18 cellular contexts compared by ENCODE assay signal in genomic region chr2:147204102-147204501, GRCh38.
DNase-seq lines count a peak whose midpoint lies in the region; ATAC-seq and TF ChIP-seq lines count a peak whose summit lies in the region.
"Had no signal": no experiment of that assay in that cellular context is flagged by ENCODE, and none has a peak within 500 bp of the region (broad histone marks: within the 10 kb centered on the region; RNA-seq: fewer than 3 reads in every experiment).

No MANE protein-coding gene starts in this region.

- DNase-seq in ELR (ENCODE audit: low read depth): peak; percentile 26
- DNase-seq in M059J (ENCODE audit: low read depth): peak; percentile 49
- no peak for DNase-seq in endodermal cell
- peak; percentile 88 for DNase-seq in myocyte (ENCODE audit: low read depth)
- no peak for DNase-seq in medulla oblongata (ENCODE audit: extremely low spot score)
- no peak for DNase-seq in GM10248 (ENCODE audit: extremely low spot score)
- DNase-seq in NCI-H1092 (lab: John Stamatoyannopoulos, UW): no peak
- DNase-seq: activated B cell treated with CpG ODN at 0.5 μM for 24 hours; body of pancreas; C1 segment of cervical spinal cord; DMS53; NCI-H187 treated with DMSO at 0.1 percent for 48 hours; NCI-H82; nucleus accumbens; stimulated activated naive CD4-positive, alpha-beta T cell treated with Interleukin-2 at 50 U/mL for 16 hours; T-helper 1 cell had no signal

- CTCF ChIA-PET in GM10248 (lab: Yijun Ruan, JAX): no interaction called here

- H3K4me1 ChIP-seq in endodermal cell (ENCODE audit: control insufficient read depth, insufficient read depth, low read length): peaks cover 6% of the 10 kb centered on the region
- H3K4me1 ChIP-seq: body of pancreas had no signal

- no peak overlapping the region for H3K27ac Mint-ChIP-seq in endodermal cell
- H3K27ac Mint-ChIP-seq: activated B cell treated with CpG ODN at 0.5 μM for 24 hours, mesothelial cell of epicardium had no signal

- POLR2A ChIA-PET in GM10248 (lab: Yijun Ruan, JAX): no interaction called here

- H3K27me3 ChIP-seq in endodermal cell (ENCODE audit: control insufficient read depth, insufficient read depth, low read length, poor library complexity, severe bottlenecking): no peaks in the 10 kb centered on the region
- H3K27me3 ChIP-seq: body of pancreas had no signal

- no peak overlapping the region for H3K27ac ChIP-seq in endodermal cell (ENCODE audit: low read depth, low read length)
- H3K27ac ChIP-seq: body of pancreas had no signal

- peaks cover 18% of the 10 kb centered on the region for H3K9me3 ChIP-seq in endodermal cell (ENCODE audit: control insufficient read depth, low read length)
- H3K9me3 ChIP-seq: body of pancreas had no signal

- H3K4me1 Mint-ChIP-seq in endodermal cell: peaks cover 16% of the 10 kb centered on the region
- H3K4me1 Mint-ChIP-seq: activated B cell treated with CpG ODN at 0.5 μM for 24 hours had no signal

- H3K4me3 ChIP-seq in endodermal cell (ENCODE audit: low read length): no peak overlapping the region
- H3K4me3 ChIP-seq: body of pancreas had no signal

- H3K4me3 Mint-ChIP-seq in endodermal cell: no peak overlapping the region
- H3K4me3 Mint-ChIP-seq: activated B cell treated with CpG ODN at 0.5 μM for 24 hours, mesothelial cell of epicardium had no signal

- H3K9me3 Mint-ChIP-seq in endodermal cell: peaks cover 19% of the 10 kb centered on the region

- H3K9ac ChIP-seq in endodermal cell (ENCODE audit: extremely low read depth, low read length, poor library complexity, severe bottlenecking): peak overlapping the region; percentile 3

- no peak for ATAC-seq in GM21528 (IDR thresholded peaks at IDR 0.05; ENCODE audit: low FRiP score, unreplicated experiment)
- ATAC-seq: body of pancreas had no signal

- H3K36me3 Mint-ChIP-seq in endodermal cell (ENCODE audit: low read depth): peaks cover 8% of the 10 kb centered on the region

- H3K27me3 Mint-ChIP-seq in endodermal cell (ENCODE audit: insufficient read depth): peaks cover 2% of the 10 kb centered on the region
- H3K27me3 Mint-ChIP-seq: activated B cell treated with CpG ODN at 0.5 μM for 24 hours had no signal

- no peaks in the 10 kb centered on the region for H3K36me3 ChIP-seq in endodermal cell (ENCODE audit: control insufficient read depth, insufficient read depth, low read length)

- TF ChIP-seq CTCF in endodermal cell (conservative IDR thresholded peaks at IDR 0.05) (no peak), GM10248 (IDR thresholded peaks at IDR 0.05; ENCODE audit: control extremely low read depth, extremely low read depth, low read depth, missing control alignments) (no peak)

Comparison
In these comparisons a context has a peak if more than half of its experiments do, and no peak if none do; other contexts are left out.
1. DNase-seq: peak in ELR (single experiment), M059J (single experiment) and myocyte (single experiment); none in endodermal cell (single experiment), medulla oblongata (single experiment), GM10248 (single experiment) and NCI-H1092 (single experiment).